Comparison of ENCODE assay signal across 1 cellular context in the genomic region with DNA sequence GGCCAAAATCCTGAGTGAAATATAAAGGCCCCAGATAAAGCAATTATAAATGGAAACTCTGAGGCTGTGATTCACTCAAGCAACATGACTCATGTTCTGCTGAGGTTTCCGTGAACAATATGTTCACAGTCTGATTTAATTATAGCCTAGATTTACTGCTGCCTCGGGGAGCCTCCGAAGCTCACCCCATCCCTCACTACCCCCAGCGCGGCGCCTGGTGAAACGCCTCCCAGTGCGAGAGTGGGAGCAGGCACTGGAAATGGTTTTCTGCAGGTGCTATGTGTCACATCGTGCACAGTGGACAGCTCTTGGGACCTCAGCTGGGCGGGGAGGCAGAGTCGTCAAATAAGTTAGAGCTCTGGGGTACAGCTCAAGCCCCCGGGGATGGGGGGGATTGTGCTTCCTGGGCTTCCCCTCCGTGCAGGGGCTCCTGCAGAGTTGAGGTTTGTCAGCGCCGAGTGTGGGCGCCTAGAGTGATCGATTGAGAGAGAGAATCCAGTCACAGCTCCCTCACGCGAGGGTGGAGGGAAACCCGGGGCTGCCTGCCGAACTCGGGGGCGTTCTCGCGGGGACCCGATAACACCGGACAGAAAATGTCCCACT.
TF ChIP-seq lines count a peak whose summit lies in the region.

No MANE protein-coding gene starts in this region.

TF ChIP-seq in GM23338, 12 proteins besides CTCF, POLR2A, EP300 and RAD21 (continued from another document):
- TF ChIP-seq, protein P1, sequence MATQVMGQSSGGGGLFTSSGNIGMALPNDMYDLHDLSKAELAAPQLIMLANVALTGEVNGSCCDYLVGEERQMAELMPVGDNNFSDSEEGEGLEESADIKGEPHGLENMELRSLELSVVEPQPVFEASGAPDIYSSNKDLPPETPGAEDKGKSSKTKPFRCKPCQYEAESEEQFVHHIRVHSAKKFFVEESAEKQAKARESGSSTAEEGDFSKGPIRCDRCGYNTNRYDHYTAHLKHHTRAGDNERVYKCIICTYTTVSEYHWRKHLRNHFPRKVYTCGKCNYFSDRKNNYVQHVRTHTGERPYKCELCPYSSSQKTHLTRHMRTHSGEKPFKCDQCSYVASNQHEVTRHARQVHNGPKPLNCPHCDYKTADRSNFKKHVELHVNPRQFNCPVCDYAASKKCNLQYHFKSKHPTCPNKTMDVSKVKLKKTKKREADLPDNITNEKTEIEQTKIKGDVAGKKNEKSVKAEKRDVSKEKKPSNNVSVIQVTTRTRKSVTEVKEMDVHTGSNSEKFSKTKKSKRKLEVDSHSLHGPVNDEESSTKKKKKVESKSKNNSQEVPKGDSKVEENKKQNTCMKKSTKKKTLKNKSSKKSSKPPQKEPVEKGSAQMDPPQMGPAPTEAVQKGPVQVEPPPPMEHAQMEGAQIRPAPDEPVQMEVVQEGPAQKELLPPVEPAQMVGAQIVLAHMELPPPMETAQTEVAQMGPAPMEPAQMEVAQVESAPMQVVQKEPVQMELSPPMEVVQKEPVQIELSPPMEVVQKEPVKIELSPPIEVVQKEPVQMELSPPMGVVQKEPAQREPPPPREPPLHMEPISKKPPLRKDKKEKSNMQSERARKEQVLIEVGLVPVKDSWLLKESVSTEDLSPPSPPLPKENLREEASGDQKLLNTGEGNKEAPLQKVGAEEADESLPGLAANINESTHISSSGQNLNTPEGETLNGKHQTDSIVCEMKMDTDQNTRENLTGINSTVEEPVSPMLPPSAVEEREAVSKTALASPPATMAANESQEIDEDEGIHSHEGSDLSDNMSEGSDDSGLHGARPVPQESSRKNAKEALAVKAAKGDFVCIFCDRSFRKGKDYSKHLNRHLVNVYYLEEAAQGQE (IDR thresholded peaks at IDR 0.05; ENCODE audit: unreplicated experiment) = no peak
